ENCODE assay signal across 13 cellular contexts in the genomic region with DNA sequence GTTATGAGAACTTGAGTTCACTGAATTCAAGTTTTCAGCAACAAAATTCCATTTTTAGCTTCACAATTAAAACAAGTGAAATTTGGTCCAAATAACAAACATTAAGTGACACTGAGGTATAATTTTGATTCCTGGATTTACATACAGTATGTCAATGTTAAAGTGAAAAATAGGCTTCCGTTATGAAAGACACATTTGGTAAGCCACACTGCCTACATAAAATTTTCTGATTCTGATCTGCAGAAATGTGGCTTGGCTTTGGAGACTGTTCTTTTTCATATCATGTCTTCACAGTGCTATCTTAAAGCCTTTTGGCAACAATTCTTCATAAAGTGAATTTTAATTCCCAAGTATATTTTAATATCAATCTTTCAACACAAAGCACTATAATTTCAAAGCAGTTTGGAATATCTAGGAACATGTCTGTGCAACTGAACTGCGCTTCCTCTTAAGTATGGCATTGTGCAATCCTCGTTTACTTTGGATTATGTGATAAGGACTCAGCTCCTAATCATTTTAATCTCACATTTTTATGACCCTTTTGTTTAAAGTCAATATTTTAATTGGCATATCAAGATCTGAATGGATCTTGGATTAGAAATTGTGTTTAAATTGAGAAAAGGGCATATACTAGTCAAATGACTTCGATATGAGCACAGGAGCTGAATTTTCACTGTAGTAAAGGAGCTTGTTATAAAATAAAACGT. TPM values are rescaled to one million over a fixed set of nuclear protein-coding genes. Genes with fewer than 3 reads are reported as not detected.
DNase-seq lines count a peak whose midpoint lies in the region; ATAC-seq and TF ChIP-seq lines count a peak whose summit lies in the region.
"Had no signal": no experiment of that assay in that cellular context is flagged by ENCODE, and none has a peak within 500 bp of the region (broad histone marks: within the 10 kb centered on the region; RNA-seq: fewer than 3 reads in every experiment).

No MANE protein-coding gene starts in this region.

- H4K20me1 ChIP-seq in PC-3 (ENCODE audit: low read length) (no peaks in the 10 kb centered on the region), smooth muscle cell (ENCODE audit: low read depth) (peaks cover 30% of the 10 kb centered on the region)

- CTCF ChIA-PET in activated CD4-positive, alpha-beta T cell treated with anti-CD3 and anti-CD28 coated beads for 36 hours (lab: Charles Lee), result interaction anchor here (0.7 to 1.3 kb wide), 7 partner anchors 12 to 723 kb away, joined by 3 to 4 read pairs (median 3); no protein-coding TSS in a partner anchor
- CTCF ChIA-PET in PC-3 (lab: Charles Lee), result interaction anchor here (0.6 to 0.8 kb wide), 3 partner anchors 122 to 536 kb away, joined by 4 to 16 read pairs (median 4); no protein-coding TSS in a partner anchor

- H3K36me3 ChIP-seq in PC-3 (ENCODE audit: low read depth, low read length), result peaks cover 14% of the 10 kb centered on the region
- H3K36me3 ChIP-seq in smooth muscle cell (ENCODE audit: low read depth), result peaks cover 9% of the 10 kb centered on the region
- no peaks in the 10 kb centered on the region for H3K36me3 ChIP-seq in effector memory CD4-positive, alpha-beta T cell (ENCODE audit: control insufficient read depth, insufficient read depth, low read length)

- no peak overlapping the region for H3K27ac Mint-ChIP-seq in activated CD4-positive, alpha-beta T cell treated with anti-CD3 and anti-CD28 coated beads for 36 hours
- H3K27ac Mint-ChIP-seq: activated CD4-positive, alpha-beta memory T cell treated with anti-CD3 and anti-CD28 coated beads, Interleukin-2, amount 10 ng/mL, durations not matched to agents 7 days and 5 days; type B pancreatic cell had no signal

- POLR2A ChIA-PET in activated CD4-positive, alpha-beta T cell treated with anti-CD3 and anti-CD28 coated beads for 36 hours (lab: Charles Lee), result interaction anchor here (0.7 kb wide), 1 partner anchor 219 kb away, joined by 16 read pairs; no protein-coding TSS in a partner anchor
- POLR2A ChIA-PET in PC-3 (lab: Charles Lee; ENCODE audit: unreplicated experiment), result interaction anchor here (0.6 kb wide), 1 partner anchor 214 kb away, joined by 8 read pairs; no protein-coding TSS in a partner anchor

- peaks cover 9% of the 10 kb centered on the region; the same call in 1 of the 2 replicates for H3K9me3 ChIP-seq in PC-3 (ENCODE audit: low read length)
- no peaks in the 10 kb centered on the region for H3K9me3 ChIP-seq in smooth muscle cell (replicated peaks; ENCODE audit: low read depth)
- no peaks in the 10 kb centered on the region for H3K9me3 ChIP-seq in effector memory CD4-positive, alpha-beta T cell (ENCODE audit: control insufficient read depth, low read length)

- no peaks in the 10 kb centered on the region for H3K27me3 Mint-ChIP-seq in activated CD4-positive, alpha-beta T cell treated with anti-CD3 and anti-CD28 coated beads for 36 hours
- H3K27me3 Mint-ChIP-seq: activated CD4-positive, alpha-beta memory T cell treated with anti-CD3 and anti-CD28 coated beads, Interleukin-2, amount 10 ng/mL, durations not matched to agents 7 days and 5 days; type B pancreatic cell had no signal

- H3K4me1 Mint-ChIP-seq in activated CD4-positive, alpha-beta T cell treated with anti-CD3 and anti-CD28 coated beads for 36 hours, result peaks cover 47% of the 10 kb centered on the region

- H3K79me2 ChIP-seq in PC-3 (ENCODE audit: low read length) (peaks cover 68% of the 10 kb centered on the region), smooth muscle cell (ENCODE audit: low read depth) (peaks cover 95% of the 10 kb centered on the region)

- BruUV-seq in PC-3 (replicated peaks; lab: Mats Ljungman, UMichigan), result no TSS peak

- peaks cover 25% of the 10 kb centered on the region for H3K36me3 Mint-ChIP-seq in activated CD4-positive, alpha-beta T cell treated with anti-CD3 and anti-CD28 coated beads for 36 hours (ENCODE audit: low read depth)

- H3K27me3 ChIP-seq in PC-3 (ENCODE audit: low read length) (no peaks in the 10 kb centered on the region), smooth muscle cell (ENCODE audit: low read depth) (no peaks in the 10 kb centered on the region)
- H3K27me3 ChIP-seq in effector memory CD4-positive, alpha-beta T cell (replicated peaks; ENCODE audit: control insufficient read depth, insufficient read depth, low read length, poor library complexity, severe bottlenecking), result no peaks in the 10 kb centered on the region

- TF ChIP-seq CTCF in PC-3 (conservative IDR thresholded peaks at IDR 0.05; ENCODE audit: low read depth, low read length) (no peak), epithelial cell of esophagus (IDR thresholded peaks at IDR 0.05; ENCODE audit: insufficient read depth, low read depth, low read length, missing control alignments) (no peak), smooth muscle cell (IDR thresholded peaks at IDR 0.05; ENCODE audit: borderline replicate concordance, insufficient read depth, poor library complexity, severe bottlenecking) (no peak)

- H3F3A ChIP-seq in PC-3 (ENCODE audit: low read length, unreplicated experiment), result no peaks in the 10 kb centered on the region
- H3F3A ChIP-seq in smooth muscle cell (ENCODE audit: low read depth), result peaks cover 16% of the 10 kb centered on the region

- H3K9ac ChIP-seq in PC-3 (ENCODE audit: low read length) (peak overlapping the region; percentile 39; the same call in 1 of the 2 replicates), smooth muscle cell (ENCODE audit: low read depth) (no peak overlapping the region)

- H3K4me3 ChIP-seq in PC-3 (ENCODE audit: low read length) (0 out of 2 replicates have a peak overlapping the region, but pooled peaks have one; percentile 1), epithelial cell of esophagus (ENCODE audit: low read length) (no peak overlapping the region), smooth muscle cell (no peak overlapping the region)
- H3K4me3 ChIP-seq in effector memory CD4-positive, alpha-beta T cell (ENCODE audit: insufficient read depth, low read depth, low read length, poor library complexity, severe bottlenecking), result no peak overlapping the region

- H3K4me1 ChIP-seq in PC-3 (ENCODE audit: insufficient read depth, low read length) (peaks cover 32% of the 10 kb centered on the region), smooth muscle cell (ENCODE audit: low read depth) (peaks cover 16% of the 10 kb centered on the region)
- H3K4me1 ChIP-seq in effector memory CD4-positive, alpha-beta T cell (ENCODE audit: control insufficient read depth, insufficient read depth, low read length, poor library complexity, severe bottlenecking), result peaks cover 12% of the 10 kb centered on the region

- H2AFZ ChIP-seq in PC-3 (ENCODE audit: low read length), result no peak overlapping the region
- H2AFZ ChIP-seq in smooth muscle cell (ENCODE audit: low read depth), result no peak overlapping the region

- H3K27ac ChIP-seq in PC-3 (ENCODE audit: low read length) (peak overlapping the region; percentile 78), smooth muscle cell (ENCODE audit: low read depth) (peak overlapping the region; percentile 55), substantia nigra (ENCODE audit: low read depth, low read length, poor library complexity, severe bottlenecking) (no peak overlapping the region)
- no peak overlapping the region for H3K27ac ChIP-seq in effector memory CD4-positive, alpha-beta T cell (ENCODE audit: insufficient read depth, low read length, poor library complexity, severe bottlenecking)

- intact Hi-C loops in activated CD4-positive, alpha-beta T cell treated with anti-CD3 and anti-CD28 coated beads for 36 hours (cut with DNase I, micrococcal nuclease), result loop anchor here (2.0 to 10.0 kb wide), 2 partner anchors 31 to 161 kb away; no protein-coding TSS in a partner anchor
- intact Hi-C loops in PC-3 (cut with micrococcal nuclease), result loop anchor here (2.0 to 5.0 kb wide), 3 partner anchors 79 to 559 kb away; no protein-coding TSS in a partner anchor

- no peak for DNase-seq in activated CD4-positive, alpha-beta T cell treated with anti-CD3 and anti-CD28 coated beads for 36 hours
- no peak for DNase-seq in activated CD4-positive, alpha-beta T cell treated with anti-CD3 and anti-CD28 coated beads for 4 hours
- DNase-seq in PC-3 (peak; percentile 37), epithelial cell of esophagus (ENCODE audit: low read depth) (peak; percentile 79), smooth muscle cell (lab: John Stamatoyannopoulos, UW; ENCODE audit: unreplicated experiment) (no peak), substantia nigra (lab: John Stamatoyannopoulos, UW) (no peak), NCI-H146 (lab: John Stamatoyannopoulos, UW) (no peak)
- DNase-seq in effector memory CD4-positive, alpha-beta T cell, result no peak
- DNase-seq: activated CD4-positive, alpha-beta memory T cell treated with anti-CD3 and anti-CD28 coated beads, Interleukin-2, amount 10 ng/mL, durations not matched to agents 7 days and 5 days; anterior cingulate cortex; DMS79 treated with DMSO at 0.1 percent for 48 hours; right cardiac atrium had no signal

- H3K9me2 ChIP-seq in PC-3 (replicated peaks; ENCODE audit: low read length), result no peaks in the 10 kb centered on the region

- 71% methylated on average over 5 of the region's 5 CpGs for WGBS in smooth muscle cell (ENCODE audit: low lambda C conversion rate)

- peaks cover 4% of the 10 kb centered on the region for H3K9me3 Mint-ChIP-seq in activated CD4-positive, alpha-beta T cell treated with anti-CD3 and anti-CD28 coated beads for 36 hours (ENCODE audit: low read depth)

- peak overlapping the region; percentile 69 for H3K4me2 ChIP-seq in PC-3 (ENCODE audit: low read length)
- H3K4me2 ChIP-seq in smooth muscle cell, result peak overlapping the region; percentile 1

- H3K4me3 Mint-ChIP-seq in activated CD4-positive, alpha-beta T cell treated with anti-CD3 and anti-CD28 coated beads for 36 hours, result no peak overlapping the region
- H3K4me3 Mint-ChIP-seq: activated CD4-positive, alpha-beta memory T cell treated with anti-CD3 and anti-CD28 coated beads, Interleukin-2, amount 10 ng/mL, durations not matched to agents 7 days and 5 days; type B pancreatic cell had no signal

- peak; percentile 58 for ATAC-seq in activated CD4-positive, alpha-beta T cell treated with anti-CD3 and anti-CD28 coated beads for 36 hours
- no peak for ATAC-seq in PC-3

RNA-seq across cellular contexts. Expression of gene RBMS1, which starts 60.0 kb away (rescaled TPM):
- 10 to 100 TPM; 39.3 to 47.7 TPM for total RNA-seq in activated CD4-positive, alpha-beta T cell treated with anti-CD3 and anti-CD28 coated beads for 36 hours
- 36.4 and 38.8 TPM in 2 replicates for total RNA-seq in PC-3 (2014; rRNA removed)
- total RNA-seq in smooth muscle cell, result 142 and 160 TPM in 2 replicates
- 103 and 116 TPM in 2 replicates for polyA plus RNA-seq in smooth muscle cell

Comparison
In these comparisons a context has a peak if more than half of its experiments do, and no peak if none do; other contexts are left out.
1. DNase-seq: peak in PC-3 (single experiment) and epithelial cell of esophagus (single experiment); none in activated CD4-positive, alpha-beta T cell treated with anti-CD3 and anti-CD28 coated beads for 36 hours (single experiment), activated CD4-positive, alpha-beta T cell treated with anti-CD3 and anti-CD28 coated beads for 4 hours (0 of 2), smooth muscle cell (single experiment), effector memory CD4-positive, alpha-beta T cell (0 of 3), substantia nigra (0 of 49) and NCI-H146 (single experiment).
2. H3K27ac ChIP-seq: peak in PC-3 (single experiment) and smooth muscle cell (single experiment); none in effector memory CD4-positive, alpha-beta T cell (single experiment) and substantia nigra (single experiment).